In genomic region chr14:54902143-54902520, GRCh38 we compare ENCODE assay signal across 8 cellular contexts. TPM values are rescaled to one million over a fixed set of nuclear protein-coding genes. Genes with fewer than 3 reads are reported as not detected.
A peak's percentile ranks its signal among the peaks of the same experiment; 100 is the strongest.
DNase-seq lines count a peak whose midpoint lies in the region; ATAC-seq and TF ChIP-seq lines count a peak whose summit lies in the region.

No MANE protein-coding gene starts in this region.

- ATAC-seq in HG02759 (IDR thresholded peaks at IDR 0.05; ENCODE audit: unreplicated experiment) (peak; percentile 57), activated B cell treated with CpG ODN at 0.5 μM for 24 hours (ENCODE audit: low read depth) (peak; percentile 59)

- peaks cover 14% of the 10 kb centered on the region for H3K4me1 Mint-ChIP-seq in activated B cell treated with CpG ODN at 0.5 μM for 24 hours

- no peaks in the 10 kb centered on the region for H3K27me3 Mint-ChIP-seq in activated B cell treated with CpG ODN at 0.5 μM for 24 hours

- no peaks in the 10 kb centered on the region for H3K9me3 Mint-ChIP-seq in activated B cell treated with CpG ODN at 0.5 μM for 24 hours

- H3K27ac ChIP-seq in caudate nucleus (ENCODE audit: low read depth, low read length) = peak overlapping the region; percentile 1

- peak overlapping the region; percentile 90 for H3K27ac Mint-ChIP-seq in activated B cell treated with CpG ODN at 0.5 μM for 24 hours

- H3K36me3 Mint-ChIP-seq in activated B cell treated with CpG ODN at 0.5 μM for 24 hours (ENCODE audit: low read depth) = peaks cover 2% of the 10 kb centered on the region

- peak overlapping the region; percentile 89 for H3K4me3 Mint-ChIP-seq in activated B cell treated with CpG ODN at 0.5 μM for 24 hours

- CTCF ChIA-PET in activated B cell treated with CpG ODN at 0.5 μM for 24 hours (lab: Charles Lee) = interaction anchor here (0.7 to 1.5 kb wide), 3 partner anchors 8 to 337 kb away, joined by 3 to 5 read pairs (median 5); no protein-coding TSS in a partner anchor

- intact Hi-C loops in activated B cell treated with CpG ODN at 0.5 μM for 24 hours (cut with micrococcal nuclease) = loop anchor here (1.0 to 10.0 kb wide), 15 partner anchors 9 to 505 kb away; partner anchors contain the start of genes CDKN3, CGRRF1, DLGAP5 and FBXO34

- no peak for TF ChIP-seq CTCF in activated B cell treated with CpG ODN at 0.5 μM for 24 hours (IDR thresholded peaks at IDR 0.05)

- POLR2A ChIA-PET in activated B cell treated with CpG ODN at 0.5 μM for 24 hours (lab: Charles Lee) = interaction anchor here (0.6 to 3.0 kb wide), 10 partner anchors 10 to 413 kb away, joined by 3 to 18 read pairs (median 4); partner anchors contain the start of genes LGALS3 and MAPK1IP1L

- DNase-seq in NCI-H187 (lab: John Stamatoyannopoulos, UW) (peak; percentile 37 to 39), NCI-H187 treated with DMSO at 0.1 percent for 48 hours (lab: John Stamatoyannopoulos, UW) (no peak), NCI-H146 (lab: John Stamatoyannopoulos, UW) (peak; percentile 77), activated B cell treated with CpG ODN at 0.5 μM for 24 hours (peak; percentile 69), caudate nucleus (lab: John Stamatoyannopoulos, UW) (peak in 30 of 61 donors; percentile 2 to 62 (median 30)), left kidney (ENCODE audit: low read depth, low spot score) (peak; percentile 83)
- DNase-seq in stimulated activated CD4-positive, alpha-beta T cell treated with anti-CD3 and anti-CD28 coated beads, Interleukin-4, amount 100 ng/mL, for 24 hours = peak; percentile 78

RNA-seq across cellular contexts. Expression of gene GCH1, which starts 0.5 kb away (rescaled TPM):
- total RNA-seq in activated B cell treated with CpG ODN at 0.5 μM for 24 hours = 15.5 and 17.2 TPM in 2 replicates
